In the genomic region with DNA sequence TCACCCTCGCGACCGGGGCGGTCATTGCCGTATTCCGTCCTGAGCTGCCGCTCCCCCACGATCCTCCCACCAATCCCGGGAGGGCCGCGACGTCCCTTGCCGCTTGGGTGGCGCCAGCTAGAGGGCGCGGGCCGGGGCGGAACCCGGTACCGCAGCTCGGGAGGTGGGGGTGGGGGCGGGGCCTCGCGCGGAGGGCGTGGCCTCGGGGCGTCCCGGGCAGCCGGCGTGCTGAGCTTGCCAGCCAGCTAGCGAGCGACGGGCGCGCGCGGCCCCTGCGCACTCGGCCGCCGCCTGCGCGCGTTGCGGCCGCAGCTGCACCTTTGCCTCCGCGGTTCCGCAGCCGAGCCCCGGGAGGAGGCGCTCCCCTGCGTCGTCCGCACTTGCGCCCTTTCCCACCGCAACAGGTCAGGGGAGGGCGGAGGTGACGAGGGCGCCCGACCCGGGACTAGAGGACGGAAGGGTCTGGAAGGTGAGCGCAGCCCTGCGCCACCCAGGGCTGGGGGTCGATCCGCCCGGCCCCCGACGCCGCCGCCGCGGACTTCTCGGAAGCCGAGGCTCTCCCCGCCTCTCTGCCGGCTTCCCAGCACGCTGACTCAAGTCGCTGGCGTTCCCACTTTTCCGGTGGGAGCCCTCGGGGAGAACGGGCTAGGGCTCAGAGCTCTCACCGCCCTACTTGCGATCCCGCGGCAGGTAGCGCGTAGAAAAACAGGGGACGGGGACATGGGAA, we compare ENCODE assay signal across 1 cellular context.
TF ChIP-seq lines count a peak whose summit lies in the region.

A gene with protein sequence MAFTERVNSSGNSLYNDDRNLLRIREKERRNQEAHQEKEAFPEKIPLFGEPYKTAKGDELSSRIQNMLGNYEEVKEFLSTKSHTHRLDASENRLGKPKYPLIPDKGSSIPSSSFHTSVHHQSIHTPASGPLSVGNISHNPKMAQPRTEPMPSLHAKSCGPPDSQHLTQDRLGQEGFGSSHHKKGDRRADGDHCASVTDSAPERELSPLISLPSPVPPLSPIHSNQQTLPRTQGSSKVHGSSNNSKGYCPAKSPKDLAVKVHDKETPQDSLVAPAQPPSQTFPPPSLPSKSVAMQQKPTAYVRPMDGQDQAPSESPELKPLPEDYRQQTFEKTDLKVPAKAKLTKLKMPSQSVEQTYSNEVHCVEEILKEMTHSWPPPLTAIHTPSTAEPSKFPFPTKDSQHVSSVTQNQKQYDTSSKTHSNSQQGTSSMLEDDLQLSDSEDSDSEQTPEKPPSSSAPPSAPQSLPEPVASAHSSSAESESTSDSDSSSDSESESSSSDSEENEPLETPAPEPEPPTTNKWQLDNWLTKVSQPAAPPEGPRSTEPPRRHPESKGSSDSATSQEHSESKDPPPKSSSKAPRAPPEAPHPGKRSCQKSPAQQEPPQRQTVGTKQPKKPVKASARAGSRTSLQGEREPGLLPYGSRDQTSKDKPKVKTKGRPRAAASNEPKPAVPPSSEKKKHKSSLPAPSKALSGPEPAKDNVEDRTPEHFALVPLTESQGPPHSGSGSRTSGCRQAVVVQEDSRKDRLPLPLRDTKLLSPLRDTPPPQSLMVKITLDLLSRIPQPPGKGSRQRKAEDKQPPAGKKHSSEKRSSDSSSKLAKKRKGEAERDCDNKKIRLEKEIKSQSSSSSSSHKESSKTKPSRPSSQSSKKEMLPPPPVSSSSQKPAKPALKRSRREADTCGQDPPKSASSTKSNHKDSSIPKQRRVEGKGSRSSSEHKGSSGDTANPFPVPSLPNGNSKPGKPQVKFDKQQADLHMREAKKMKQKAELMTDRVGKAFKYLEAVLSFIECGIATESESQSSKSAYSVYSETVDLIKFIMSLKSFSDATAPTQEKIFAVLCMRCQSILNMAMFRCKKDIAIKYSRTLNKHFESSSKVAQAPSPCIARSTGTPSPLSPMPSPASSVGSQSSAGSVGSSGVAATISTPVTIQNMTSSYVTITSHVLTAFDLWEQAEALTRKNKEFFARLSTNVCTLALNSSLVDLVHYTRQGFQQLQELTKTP (plus strand): TSS at position 240 of the 727 bp plus-strand sequence. CDS start 13,523 bp downstream, outside the sequence.

TF ChIP-seq in HEK293, 187 proteins besides CTCF, POLR2A, EP300 and RAD21 (continued from another document):
- TF ChIP-seq, protein P1, sequence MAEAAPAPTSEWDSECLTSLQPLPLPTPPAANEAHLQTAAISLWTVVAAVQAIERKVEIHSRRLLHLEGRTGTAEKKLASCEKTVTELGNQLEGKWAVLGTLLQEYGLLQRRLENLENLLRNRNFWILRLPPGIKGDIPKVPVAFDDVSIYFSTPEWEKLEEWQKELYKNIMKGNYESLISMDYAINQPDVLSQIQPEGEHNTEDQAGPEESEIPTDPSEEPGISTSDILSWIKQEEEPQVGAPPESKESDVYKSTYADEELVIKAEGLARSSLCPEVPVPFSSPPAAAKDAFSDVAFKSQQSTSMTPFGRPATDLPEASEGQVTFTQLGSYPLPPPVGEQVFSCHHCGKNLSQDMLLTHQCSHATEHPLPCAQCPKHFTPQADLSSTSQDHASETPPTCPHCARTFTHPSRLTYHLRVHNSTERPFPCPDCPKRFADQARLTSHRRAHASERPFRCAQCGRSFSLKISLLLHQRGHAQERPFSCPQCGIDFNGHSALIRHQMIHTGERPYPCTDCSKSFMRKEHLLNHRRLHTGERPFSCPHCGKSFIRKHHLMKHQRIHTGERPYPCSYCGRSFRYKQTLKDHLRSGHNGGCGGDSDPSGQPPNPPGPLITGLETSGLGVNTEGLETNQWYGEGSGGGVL (tag by site-specific recombination; IDR thresholded peaks at IDR 0.05): peak; percentile 59
- no peak for TF ChIP-seq FEZF1 (tag by site-specific recombination; IDR thresholded peaks at IDR 0.05)
- TF ChIP-seq, protein P2, sequence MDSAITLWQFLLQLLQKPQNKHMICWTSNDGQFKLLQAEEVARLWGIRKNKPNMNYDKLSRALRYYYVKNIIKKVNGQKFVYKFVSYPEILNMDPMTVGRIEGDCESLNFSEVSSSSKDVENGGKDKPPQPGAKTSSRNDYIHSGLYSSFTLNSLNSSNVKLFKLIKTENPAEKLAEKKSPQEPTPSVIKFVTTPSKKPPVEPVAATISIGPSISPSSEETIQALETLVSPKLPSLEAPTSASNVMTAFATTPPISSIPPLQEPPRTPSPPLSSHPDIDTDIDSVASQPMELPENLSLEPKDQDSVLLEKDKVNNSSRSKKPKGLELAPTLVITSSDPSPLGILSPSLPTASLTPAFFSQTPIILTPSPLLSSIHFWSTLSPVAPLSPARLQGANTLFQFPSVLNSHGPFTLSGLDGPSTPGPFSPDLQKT (IDR thresholded peaks at IDR 0.05; ENCODE audit: borderline replicate concordance, low read depth, low read length): no peak
- TF ChIP-seq, protein P3, sequence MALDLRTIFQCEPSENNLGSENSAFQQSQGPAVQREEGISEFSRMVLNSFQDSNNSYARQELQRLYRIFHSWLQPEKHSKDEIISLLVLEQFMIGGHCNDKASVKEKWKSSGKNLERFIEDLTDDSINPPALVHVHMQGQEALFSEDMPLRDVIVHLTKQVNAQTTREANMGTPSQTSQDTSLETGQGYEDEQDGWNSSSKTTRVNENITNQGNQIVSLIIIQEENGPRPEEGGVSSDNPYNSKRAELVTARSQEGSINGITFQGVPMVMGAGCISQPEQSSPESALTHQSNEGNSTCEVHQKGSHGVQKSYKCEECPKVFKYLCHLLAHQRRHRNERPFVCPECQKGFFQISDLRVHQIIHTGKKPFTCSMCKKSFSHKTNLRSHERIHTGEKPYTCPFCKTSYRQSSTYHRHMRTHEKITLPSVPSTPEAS (tag by site-specific recombination; IDR thresholded peaks at IDR 0.05): no peak
- TF ChIP-seq HOXC10 (CRISPR knock-in tag; IDR thresholded peaks at IDR 0.05): no peak
- TF ChIP-seq, protein P4, sequence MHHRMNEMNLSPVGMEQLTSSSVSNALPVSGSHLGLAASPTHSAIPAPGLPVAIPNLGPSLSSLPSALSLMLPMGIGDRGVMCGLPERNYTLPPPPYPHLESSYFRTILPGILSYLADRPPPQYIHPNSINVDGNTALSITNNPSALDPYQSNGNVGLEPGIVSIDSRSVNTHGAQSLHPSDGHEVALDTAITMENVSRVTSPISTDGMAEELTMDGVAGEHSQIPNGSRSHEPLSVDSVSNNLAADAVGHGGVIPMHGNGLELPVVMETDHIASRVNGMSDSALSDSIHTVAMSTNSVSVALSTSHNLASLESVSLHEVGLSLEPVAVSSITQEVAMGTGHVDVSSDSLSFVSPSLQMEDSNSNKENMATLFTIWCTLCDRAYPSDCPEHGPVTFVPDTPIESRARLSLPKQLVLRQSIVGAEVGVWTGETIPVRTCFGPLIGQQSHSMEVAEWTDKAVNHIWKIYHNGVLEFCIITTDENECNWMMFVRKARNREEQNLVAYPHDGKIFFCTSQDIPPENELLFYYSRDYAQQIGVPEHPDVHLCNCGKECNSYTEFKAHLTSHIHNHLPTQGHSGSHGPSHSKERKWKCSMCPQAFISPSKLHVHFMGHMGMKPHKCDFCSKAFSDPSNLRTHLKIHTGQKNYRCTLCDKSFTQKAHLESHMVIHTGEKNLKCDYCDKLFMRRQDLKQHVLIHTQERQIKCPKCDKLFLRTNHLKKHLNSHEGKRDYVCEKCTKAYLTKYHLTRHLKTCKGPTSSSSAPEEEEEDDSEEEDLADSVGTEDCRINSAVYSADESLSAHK (tag by site-specific recombination; IDR thresholded peaks at IDR 0.05): no peak
- TF ChIP-seq ZNF785 (tag by site-specific recombination; IDR thresholded peaks at IDR 0.05): no peak
- no peak for TF ChIP-seq ZNF423 (tag by site-specific recombination; IDR thresholded peaks at IDR 0.05)
- TF ChIP-seq KLF9 (tag by site-specific recombination; IDR thresholded peaks at IDR 0.05; ENCODE audit: low read depth): no peak
- TF ChIP-seq ZNF677 (tag by site-specific recombination; IDR thresholded peaks at IDR 0.05): no peak
- TF ChIP-seq EGR2 (tag by site-specific recombination; IDR thresholded peaks at IDR 0.05; ENCODE audit: low read depth): peak; percentile 36; the same call in 1 of the 2 replicates
- no peak for TF ChIP-seq ZNF112 (tag by site-specific recombination; IDR thresholded peaks at IDR 0.05)
- no peak for TF ChIP-seq KLF16 (tag by site-specific recombination; IDR thresholded peaks at IDR 0.05)
- TF ChIP-seq ZNF10 (tag by site-specific recombination; IDR thresholded peaks at IDR 0.05): no peak
- TF ChIP-seq, protein P5, sequence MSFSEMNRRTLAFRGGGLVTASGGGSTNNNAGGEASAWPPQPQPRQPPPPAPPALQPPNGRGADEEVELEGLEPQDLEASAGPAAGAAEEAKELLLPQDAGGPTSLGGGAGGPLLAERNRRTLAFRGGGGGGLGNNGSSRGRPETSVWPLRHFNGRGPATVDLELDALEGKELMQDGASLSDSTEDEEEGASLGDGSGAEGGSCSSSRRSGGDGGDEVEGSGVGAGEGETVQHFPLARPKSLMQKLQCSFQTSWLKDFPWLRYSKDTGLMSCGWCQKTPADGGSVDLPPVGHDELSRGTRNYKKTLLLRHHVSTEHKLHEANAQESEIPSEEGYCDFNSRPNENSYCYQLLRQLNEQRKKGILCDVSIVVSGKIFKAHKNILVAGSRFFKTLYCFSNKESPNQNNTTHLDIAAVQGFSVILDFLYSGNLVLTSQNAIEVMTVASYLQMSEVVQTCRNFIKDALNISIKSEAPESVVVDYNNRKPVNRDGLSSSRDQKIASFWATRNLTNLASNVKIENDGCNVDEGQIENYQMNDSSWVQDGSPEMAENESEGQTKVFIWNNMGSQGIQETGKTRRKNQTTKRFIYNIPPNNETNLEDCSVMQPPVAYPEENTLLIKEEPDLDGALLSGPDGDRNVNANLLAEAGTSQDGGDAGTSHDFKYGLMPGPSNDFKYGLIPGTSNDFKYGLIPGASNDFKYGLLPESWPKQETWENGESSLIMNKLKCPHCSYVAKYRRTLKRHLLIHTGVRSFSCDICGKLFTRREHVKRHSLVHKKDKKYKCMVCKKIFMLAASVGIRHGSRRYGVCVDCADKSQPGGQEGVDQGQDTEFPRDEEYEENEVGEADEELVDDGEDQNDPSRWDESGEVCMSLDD (tag by site-specific recombination; IDR thresholded peaks at IDR 0.05): no peak; the same call in 1 of the 2 replicates
- TF ChIP-seq YY2 (tag by site-specific recombination; IDR thresholded peaks at IDR 0.05): no peak
- 0 out of 2 replicates have a peak, but pooled peaks have one; percentile 21 for TF ChIP-seq ZXDB (tag by site-specific recombination; IDR thresholded peaks at IDR 0.05)
- no peak for TF ChIP-seq ZNF768 (tag by site-specific recombination; IDR thresholded peaks at IDR 0.05)
- no peak for TF ChIP-seq ZNF24 (tag by site-specific recombination; IDR thresholded peaks at IDR 0.05)
- no peak for TF ChIP-seq ZNF48 (tag by site-specific recombination; IDR thresholded peaks at IDR 0.05)
- no peak for TF ChIP-seq ZFP41 (tag by site-specific recombination; IDR thresholded peaks at IDR 0.05; ENCODE audit: borderline replicate concordance)
